Comparison of ENCODE assay signal across 29 cellular contexts in the genomic region with DNA sequence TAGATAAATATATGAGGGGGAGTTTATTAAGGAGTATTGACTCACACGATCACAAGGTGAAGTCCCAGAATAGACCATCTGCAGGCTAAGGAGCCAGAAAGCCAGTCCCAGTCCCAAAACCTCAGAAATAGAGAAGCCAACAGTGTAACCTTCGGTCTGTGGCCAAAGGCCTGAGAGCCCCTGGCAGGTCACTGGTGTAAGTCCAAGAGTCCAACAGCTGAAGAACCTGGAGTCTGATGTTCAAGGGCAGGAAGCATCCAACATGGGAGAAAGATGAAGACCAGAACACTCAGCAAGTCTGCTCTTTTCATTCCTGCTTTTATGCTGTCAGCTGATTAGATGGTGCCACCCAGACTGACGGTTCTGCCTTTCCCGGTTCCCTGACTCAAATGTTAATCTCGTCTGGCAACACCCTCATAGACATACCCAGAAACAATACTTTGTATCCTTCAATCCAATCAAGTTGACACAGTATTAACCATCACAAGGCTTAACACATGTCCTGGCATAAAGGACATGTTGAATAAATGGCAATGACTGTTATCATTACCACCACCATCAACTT. TPM values are rescaled to one million over a fixed set of nuclear protein-coding genes. Genes with fewer than 3 reads are reported as not detected.
"Had no signal": no experiment of that assay in that cellular context is flagged by ENCODE, and none has a peak within 500 bp of the region (broad histone marks: within the 10 kb centered on the region; RNA-seq: fewer than 3 reads in every experiment).

No MANE protein-coding gene starts in this region.

- H3K36me3 ChIP-seq: colonic mucosa, esophagus muscularis mucosa, gastroesophageal sphincter, heart right ventricle, left lung, neutrophil, pancreas, spleen, thoracic aorta, tibial nerve, upper lobe of left lung had no signal

- ATAC-seq: foreskin keratinocyte; gastroesophageal sphincter; left lung; mucosa of descending colon; natural killer cell treated with Interleukin-12 subunit alpha and Interleukin-12 subunit beta and Interleukin-15 and Interleukin-18, amount 100 ng/mL, for 72 hours; pancreas; stimulated activated memory B cell treated with anti-CD40 and anti-IgM and Interleukin-4, amounts not matched to agents 10 μg/mL and 1 μg/mL and 100 μg/mL, for 72 hours; stimulated activated naive CD8-positive, alpha-beta T cell treated with anti-CD3 and anti-CD28 coated beads, Interleukin-15, Interleukin-2, amounts not matched to agents 100 U/mL and 50 U/mL, for 24 hours had no signal

- FAIRE-seq: islet of Langerhans, pancreas, urothelium cell line had no signal

- H3K4me3 ChIP-seq: colonic mucosa, esophagus muscularis mucosa, gastroesophageal sphincter, heart right ventricle, left lung, lung, mucosa of descending colon, pancreas, skin epidermis, spleen, thoracic aorta, tibial nerve, upper lobe of left lung had no signal

- H3K4me1 ChIP-seq: colonic mucosa, foreskin keratinocyte, left lung, pancreas, spleen had no signal

- H3K9me3 ChIP-seq: colonic mucosa, mucosa of descending colon, neutrophil, pancreas had no signal

- H3K27ac ChIP-seq: colonic mucosa, epithelial cell of prostate, esophagus muscularis mucosa, foreskin keratinocyte, gastroesophageal sphincter, left lung, neutrophil, pancreas, skin epidermis, spleen, thoracic aorta, upper lobe of left lung had no signal

- H3K27me3 ChIP-seq: colonic mucosa, esophagus muscularis mucosa, gastroesophageal sphincter, heart right ventricle, left lung, neutrophil, pancreas, spleen, tibial nerve, upper lobe of left lung had no signal

- DNase-seq: colonic mucosa; effector CD8-positive, alpha-beta T cell; endodermal cell; foreskin keratinocyte; heart right ventricle; hippocampal formation; left cardiac atrium; left lung; mucosa of descending colon; naive B cell; pancreas; spleen; stimulated activated CD4-positive, alpha-beta T cell treated with anti-CD3 and anti-CD28 coated beads, Interleukin-4, amount 100 ng/mL, for 4 hours; stimulated activated naive CD8-positive, alpha-beta T cell treated with anti-CD3 and anti-CD28 coated beads, Interleukin-15, Interleukin-2, amounts not matched to agents 100 U/mL and 50 U/mL, for 24 hours; substantia nigra; upper lobe of left lung had no signal

RNA-seq across cellular contexts. Expression of a gene that starts 56.7 kb away (rescaled TPM):
- total RNA-seq: fibroblast of lung; foreskin keratinocyte; natural killer cell treated with Interleukin-12 subunit alpha and Interleukin-12 subunit beta and Interleukin-15 and Interleukin-18, amount 100 ng/mL, for 72 hours had no signal
- polyA plus RNA-seq: fibroblast of lung had no signal
